17 cellular contexts compared by ENCODE assay signal in genomic region chr2:205052781-205053180, GRCh38.
DNase-seq lines count a peak whose midpoint lies in the region; ATAC-seq, FAIRE-seq and TF ChIP-seq lines count a peak whose summit lies in the region.
"Had no signal": no experiment of that assay in that cellular context is flagged by ENCODE, and none has a peak within 500 bp of the region (broad histone marks: within the 10 kb centered on the region; RNA-seq: fewer than 3 reads in every experiment).

No MANE protein-coding gene starts in this region.

- CTCF ChIA-PET in K562 (lab: Yijun Ruan, JAX; ENCODE audit: low intra/inter-chr PET ratio) = no interaction called here
- CTCF ChIA-PET in activated CD8-positive, alpha-beta T cell treated with anti-CD3 and anti-CD28 coated beads, Interleukin-2, amount 10 ng/mL, durations not matched to agents 7 days and 5 days (lab: Charles Lee) = no interaction called here

- in situ Hi-C loops in K562 (cut with MboI) = no loop called here

- no peaks in the 10 kb centered on the region for H4K20me1 ChIP-seq in K562 (replicated peaks; ENCODE audit: control insufficient read depth, insufficient read depth, low read length)

- ATAC-seq in K562 = no peak
- ATAC-seq in activated CD8-positive, alpha-beta T cell treated with anti-CD3 and anti-CD28 coated beads, Interleukin-2, amount 10 ng/mL, durations not matched to agents 7 days and 5 days = no peak

- BruUV-seq in K562 (replicated peaks; lab: Mats Ljungman, UMichigan) = no TSS peak

- H3K4me3 ChIP-seq in K562 = no peak overlapping the region
- H3K4me3 ChIP-seq: HAP-1 had no signal

- H3K4me2 ChIP-seq in K562 (ENCODE audit: insufficient read depth, low read length) = no peak overlapping the region

- no peak for TF ChIP-seq RAD21 in K562 (CRISPR knock-in tag; conservative IDR thresholded peaks at IDR 0.05 in 1 of 2, IDR thresholded peaks at IDR 0.05 in 1 of 2)

- H3K27ac ChIP-seq in K562 (ENCODE audit: extremely low read depth, low read depth, low read length) = no peak overlapping the region

- TF ChIP-seq POLR2A in K562 (conservative IDR thresholded peaks at IDR 0.05) = no peak

- no peak for TF ChIP-seq EP300 in K562 (IDR thresholded peaks at IDR 0.05; ENCODE audit: low read length)

- intact Hi-C loops in activated CD4-positive, alpha-beta T cell treated with anti-CD3 and anti-CD28 coated beads, Interleukin-2, amount 10 ng/mL, durations not matched to agents 24 days and 14 days (cut with micrococcal nuclease) = no loop called here
- intact Hi-C loops in K562 (cut with micrococcal nuclease) = no loop called here

- no peaks in the 10 kb centered on the region for H3K9me3 ChIP-seq in K562 (replicated peaks; ENCODE audit: control insufficient read depth, insufficient read depth, low read depth, low read length)
- H3K9me3 ChIP-seq: HAP-1 had no signal

- no peak for TF ChIP-seq CTCF in K562 (IDR thresholded peaks at IDR 0.05 in 2 of 3, conservative IDR thresholded peaks at IDR 0.05 in 1 of 3; ENCODE audit: insufficient read depth in 2 of 3, low read depth in 1 of 3, low read length in 3 of 3)

- no peak overlapping the region for H3K27ac Mint-ChIP-seq in activated CD4-positive, alpha-beta T cell treated with anti-CD3 and anti-CD28 coated beads, Interleukin-2, amount 10 ng/mL, durations not matched to agents 24 days and 14 days
- H3K27ac Mint-ChIP-seq in activated CD8-positive, alpha-beta T cell treated with anti-CD3 and anti-CD28 coated beads, Interleukin-2, amount 10 ng/mL, durations not matched to agents 7 days and 5 days = no peak overlapping the region
- H3K27ac Mint-ChIP-seq: HFFc6 had no signal

- no peaks in the 10 kb centered on the region for H3K79me2 ChIP-seq in K562 (ENCODE audit: control insufficient read depth, insufficient read depth, low read length)

- peaks cover 2% of the 10 kb centered on the region for H3K4me1 Mint-ChIP-seq in activated CD4-positive, alpha-beta T cell treated with anti-CD3 and anti-CD28 coated beads, Interleukin-2, amount 10 ng/mL, durations not matched to agents 24 days and 14 days
- H3K4me1 Mint-ChIP-seq in activated CD8-positive, alpha-beta T cell treated with anti-CD3 and anti-CD28 coated beads, Interleukin-2, amount 10 ng/mL, durations not matched to agents 7 days and 5 days (ENCODE audit: low read depth) = peaks cover 2% of the 10 kb centered on the region

- no peaks in the 10 kb centered on the region for H3K27me3 ChIP-seq in K562 (ENCODE audit: control insufficient read depth in 2 of 2, insufficient read depth in 2 of 2, low read length in 2 of 2)

- DNase-seq in activated CD4-positive, alpha-beta T cell treated with anti-CD3 and anti-CD28 coated beads, Interleukin-2, amount 10 ng/mL, durations not matched to agents 24 days and 14 days = peak; percentile 47
- DNase-seq in activated CD4-positive, alpha-beta T cell treated with anti-CD3 and anti-CD28 coated beads, Interleukin-2, amount 50 U/mL, for 4 hours = no peak
- DNase-seq in OCI-M1 (lab: John Stamatoyannopoulos, UW) = peak; percentile 36
- DNase-seq in K562 (ENCODE audit: extremely low read depth in 1 of 4, low spot score in 3 of 4) = no peak
- DNase-seq in GM03348 (ENCODE audit: low spot score) = no peak
- DNase-seq in activated CD8-positive, alpha-beta T cell treated with anti-CD3 and anti-CD28 coated beads, Interleukin-2, amount 10 ng/mL, durations not matched to agents 7 days and 5 days = no peak
- DNase-seq: C1 segment of cervical spinal cord; CD4-positive, alpha-beta memory T cell; COR-L47; DMS53; DMS79 treated with DMSO at 0.1 percent for 48 hours; GF-D8; GOT3; HFFc6 had no signal

- POLR2A ChIA-PET in K562 (lab: Yijun Ruan, JAX) = no interaction called here
- POLR2A ChIA-PET in activated CD8-positive, alpha-beta T cell treated with anti-CD3 and anti-CD28 coated beads, Interleukin-2, amount 10 ng/mL, durations not matched to agents 7 days and 5 days (lab: Charles Lee) = no interaction called here

- H3K36me3 Mint-ChIP-seq in activated CD4-positive, alpha-beta T cell treated with anti-CD3 and anti-CD28 coated beads, Interleukin-2, amount 10 ng/mL, durations not matched to agents 24 days and 14 days (ENCODE audit: low read depth) = peaks cover 10% of the 10 kb centered on the region
- peaks cover 14% of the 10 kb centered on the region for H3K36me3 Mint-ChIP-seq in activated CD8-positive, alpha-beta T cell treated with anti-CD3 and anti-CD28 coated beads, Interleukin-2, amount 10 ng/mL, durations not matched to agents 7 days and 5 days (ENCODE audit: low read depth)

- no peak for FAIRE-seq in K562 (lab: Jason Lieb, UNC)
- FAIRE-seq: GM12892, H54 had no signal

- H3K4me3 Mint-ChIP-seq in activated CD4-positive, alpha-beta T cell treated with anti-CD3 and anti-CD28 coated beads, Interleukin-2, amount 10 ng/mL, durations not matched to agents 24 days and 14 days = no peak overlapping the region
- H3K4me3 Mint-ChIP-seq in activated CD8-positive, alpha-beta T cell treated with anti-CD3 and anti-CD28 coated beads, Interleukin-2, amount 10 ng/mL, durations not matched to agents 7 days and 5 days = no peak overlapping the region
- H3K4me3 Mint-ChIP-seq: CD4-positive, alpha-beta memory T cell; HFFc6 had no signal

- H3K36me3 ChIP-seq in K562 (ENCODE audit: control insufficient read depth, insufficient read depth, low read length) = no peaks in the 10 kb centered on the region
- H3K36me3 ChIP-seq: HAP-1 had no signal

- no peaks in the 10 kb centered on the region for H3K27me3 Mint-ChIP-seq in activated CD4-positive, alpha-beta T cell treated with anti-CD3 and anti-CD28 coated beads, Interleukin-2, amount 10 ng/mL, durations not matched to agents 24 days and 14 days
- H3K27me3 Mint-ChIP-seq in activated CD8-positive, alpha-beta T cell treated with anti-CD3 and anti-CD28 coated beads, Interleukin-2, amount 10 ng/mL, durations not matched to agents 7 days and 5 days (ENCODE audit: low read depth) = no peaks in the 10 kb centered on the region
- H3K27me3 Mint-ChIP-seq: CD4-positive, alpha-beta memory T cell had no signal

- no peaks in the 10 kb centered on the region for H3K4me1 ChIP-seq in K562 (replicated peaks in 1 of 2; ENCODE audit: control insufficient read depth in 2 of 2, insufficient read depth in 2 of 2, low read length in 2 of 2)
- H3K4me1 ChIP-seq: HAP-1 had no signal

- H3K9me3 Mint-ChIP-seq in activated CD4-positive, alpha-beta T cell treated with anti-CD3 and anti-CD28 coated beads, Interleukin-2, amount 10 ng/mL, durations not matched to agents 24 days and 14 days = peaks cover 23% of the 10 kb centered on the region
- H3K9me3 Mint-ChIP-seq in activated CD8-positive, alpha-beta T cell treated with anti-CD3 and anti-CD28 coated beads, Interleukin-2, amount 10 ng/mL, durations not matched to agents 7 days and 5 days (ENCODE audit: insufficient read depth) = peaks cover 22% of the 10 kb centered on the region
- H3K9me3 Mint-ChIP-seq: HFFc6 had no signal

- WGBS in K562 (ENCODE audit: insufficient coverage, low coverage, missing lambda C conversion rate) = 35% methylated on average over 2 of the region's 2 CpGs

- H3K9ac ChIP-seq in K562 (ENCODE audit: insufficient read depth in 1 of 2, low read depth in 2 of 2, low read length in 2 of 2) = no peak overlapping the region

- no peaks in the 10 kb centered on the region for H3K9me1 ChIP-seq in K562 (ENCODE audit: control insufficient read depth, insufficient read depth, low read length)

- no peak overlapping the region for H2AFZ ChIP-seq in K562 (ENCODE audit: low read depth, low read length)

TF ChIP-seq in K562, 482 proteins besides CTCF, POLR2A, EP300 and RAD21:
- TF ChIP-seq ZNF316 (IDR thresholded peaks at IDR 0.05) = peak; percentile 22; the same call in 1 of the 2 replicates
- no peak for TF ChIP-seq ZNF165 (CRISPR knock-in tag; IDR thresholded peaks at IDR 0.05; ENCODE audit: borderline replicate concordance)
- 0 out of 2 replicates have a peak, but pooled peaks have one; percentile 19 for TF ChIP-seq C11orf30 (IDR thresholded peaks at IDR 0.05; ENCODE audit: low read depth)

Comparison
In these comparisons a context has a peak if more than half of its experiments do, and no peak if none do; other contexts are left out.
1. DNase-seq: peak in activated CD4-positive, alpha-beta T cell treated with anti-CD3 and anti-CD28 coated beads, Interleukin-2, amount 10 ng/mL, durations not matched to agents 24 days and 14 days (single experiment) and OCI-M1 (single experiment); none in activated CD4-positive, alpha-beta T cell treated with anti-CD3 and anti-CD28 coated beads, Interleukin-2, amount 50 U/mL, for 4 hours (0 of 2), K562 (0 of 4), GM03348 (single experiment) and activated CD8-positive, alpha-beta T cell treated with anti-CD3 and anti-CD28 coated beads, Interleukin-2, amount 10 ng/mL, durations not matched to agents 7 days and 5 days (single experiment).